In genomic region chr15:39627456-39628130, GRCh38 we compare ENCODE assay signal across 16 cellular contexts. TPM values are rescaled to one million over a fixed set of nuclear protein-coding genes. Genes with fewer than 3 reads are reported as not detected.
DNase-seq lines count a peak whose midpoint lies in the region; ATAC-seq and TF ChIP-seq lines count a peak whose summit lies in the region.
"Had no signal": no experiment of that assay in that cellular context is flagged by ENCODE, and none has a peak within 500 bp of the region (broad histone marks: within the 10 kb centered on the region; RNA-seq: fewer than 3 reads in every experiment).

No MANE protein-coding gene starts in this region.

- H3K9me3 ChIP-seq in body of pancreas (no peaks in the 10 kb centered on the region), lung (ENCODE audit: control insufficient read depth in 2 of 2, insufficient read depth in 1 of 2, low read length in 1 of 2) (peaks cover 0 to 2% of the 10 kb centered on the region in 2 donors), transverse colon (no peaks in the 10 kb centered on the region)
- H3K9me3 ChIP-seq: lower lobe of right lung, prostate gland had no signal

- H3K27me3 Mint-ChIP-seq in activated naive CD4-positive, alpha-beta T cell treated with anti-CD3 and anti-CD28 coated beads, Interleukin-2, amount 10 ng/mL, durations not matched to agents 7 days and 5 days: no peaks in the 10 kb centered on the region
- H3K27me3 Mint-ChIP-seq: dendritic cell treated with granulocyte-macrophage colony-stimulating factor and Interleukin-4, amounts not matched to agents 40 ng/mL and 50 ng/mL, for 4 days; stimulated activated naive B cell treated with anti-CD40 and anti-IgM and Interleukin-4, amounts not matched to agents 10 μg/mL and 1 μg/mL and 100 μg/mL, for 72 hours had no signal

- TF ChIP-seq POLR2A in body of pancreas (IDR thresholded peaks at IDR 0.05): no peak
- TF ChIP-seq POLR2A in transverse colon (IDR thresholded peaks at IDR 0.05): no peak

- TF ChIP-seq CTCF in body of pancreas (IDR thresholded peaks at IDR 0.05) (no peak), lung (IDR thresholded peaks at IDR 0.05; ENCODE audit: control extremely low read depth, extremely low read depth) (no peak), transverse colon (IDR thresholded peaks at IDR 0.05) (no peak), GM13976 (IDR thresholded peaks at IDR 0.05; ENCODE audit: borderline replicate concordance, control extremely low read depth, extremely low read depth, insufficient read depth, missing control alignments) (no peak)

- intact Hi-C loops in body of pancreas (cut with DNase I) (no loop called here), transverse colon (cut with DNase I; ENCODE audit: low total_unique reads) (no loop called here)

- H3K27me3 ChIP-seq in body of pancreas (no peaks in the 10 kb centered on the region), lung (ENCODE audit: control insufficient read depth, insufficient read depth) (no peaks in the 10 kb centered on the region), transverse colon (no peaks in the 10 kb centered on the region)

- peak; percentile 28 for ATAC-seq in body of pancreas
- no peak for ATAC-seq in lung (ENCODE audit: insufficient read depth, low FRiP score)
- ATAC-seq: stimulated activated naive B cell treated with anti-CD40 and anti-IgM and Interleukin-4, amounts not matched to agents 10 μg/mL and 1 μg/mL and 100 μg/mL, for 72 hours had no signal

- no peak for DNase-seq in activated naive CD4-positive, alpha-beta T cell treated with anti-CD3 and anti-CD28 coated beads, Interleukin-2, amount 10 ng/mL, durations not matched to agents 7 days and 5 days
- no peak for DNase-seq in activated naive CD4-positive, alpha-beta T cell (lab: John Stamatoyannopoulos, UW)
- no peak for DNase-seq in body of pancreas
- no peak for DNase-seq in lung (ENCODE audit: low spot score)
- DNase-seq in transverse colon: no peak
- DNase-seq in medulla oblongata (ENCODE audit: extremely low spot score): no peak
- DNase-seq in HuH-7.5 (ENCODE audit: low spot score): no peak
- DNase-seq in GM13976 (ENCODE audit: low spot score): no peak
- DNase-seq: activated naive CD4-positive, alpha-beta T cell treated with Interleukin-2 at 50 U/mL for 16 hours; HCEC 1CT; lower lobe of right lung; NCI-H1417; nephron progenitor cell; stimulated activated naive B cell treated with anti-CD40 and anti-IgM and Interleukin-4, amounts not matched to agents 10 μg/mL and 1 μg/mL and 100 μg/mL, for 72 hours had no signal

- H3K4me1 ChIP-seq in body of pancreas (peaks cover 15% of the 10 kb centered on the region), lung (ENCODE audit: control insufficient read depth in 2 of 2, insufficient read depth in 2 of 2, low read length in 2 of 2) (peaks cover 26 to 35% of the 10 kb centered on the region in 2 donors), transverse colon (peaks cover 29 to 70% (median 53%) of the 10 kb centered on the region in 4 donors)

- in situ Hi-C loops in transverse colon (cut with MboI; ENCODE audit: low pct_ligation_motif_present in 1 of 4, low pct_unique_long_range_greater_than_20kb in 1 of 4, low sequenced_read_pairs in 3 of 4) (no loop called here), GM13976 (cut with MboI; ENCODE audit: low sequenced_read_pairs, unreplicated experiment) (no loop called here)

- no peaks in the 10 kb centered on the region for H3K36me3 ChIP-seq in body of pancreas (replicated peaks in 1 of 2; ENCODE audit: insufficient read depth in 1 of 2, low read depth in 2 of 2)
- no peaks in the 10 kb centered on the region for H3K36me3 ChIP-seq in lung (ENCODE audit: control insufficient read depth in 2 of 2, insufficient read depth in 2 of 2, low read length in 2 of 2)
- H3K36me3 ChIP-seq in transverse colon: no peaks in the 10 kb centered on the region
- H3K36me3 ChIP-seq: lower lobe of right lung, prostate gland had no signal

- H3K4me3 ChIP-seq in body of pancreas (no peak overlapping the region), lung (no peak overlapping the region), transverse colon (no peak overlapping the region)
- H3K4me3 ChIP-seq: lower lobe of right lung, prostate gland had no signal

- peaks cover 19% of the 10 kb centered on the region for H3K9me3 Mint-ChIP-seq in activated naive CD4-positive, alpha-beta T cell treated with anti-CD3 and anti-CD28 coated beads, Interleukin-2, amount 10 ng/mL, durations not matched to agents 7 days and 5 days
- H3K9me3 Mint-ChIP-seq: dendritic cell treated with granulocyte-macrophage colony-stimulating factor and Interleukin-4, amounts not matched to agents 40 ng/mL and 50 ng/mL, for 4 days had no signal

- H3K27ac ChIP-seq in body of pancreas (peak overlapping the region in 1 of 4 donors; percentile 2), lung (ENCODE audit: low read depth in 1 of 2, low read length in 1 of 2) (peak overlapping the region; percentile 5 to 38), transverse colon (peak overlapping the region; percentile 74 to 83 (median 81))
- H3K27ac ChIP-seq: prostate gland had no signal

- CTCF ChIA-PET in activated naive CD4-positive, alpha-beta T cell treated with anti-CD3 and anti-CD28 coated beads, Interleukin-2, amount 10 ng/mL, durations not matched to agents 7 days and 5 days (lab: Charles Lee): no interaction called here

- H3K4me3 Mint-ChIP-seq in activated naive CD4-positive, alpha-beta T cell treated with anti-CD3 and anti-CD28 coated beads, Interleukin-2, amount 10 ng/mL, durations not matched to agents 7 days and 5 days: no peak overlapping the region
- H3K4me3 Mint-ChIP-seq: dendritic cell treated with granulocyte-macrophage colony-stimulating factor and Interleukin-4, amounts not matched to agents 40 ng/mL and 50 ng/mL, for 4 days; nephron progenitor cell; stimulated activated naive B cell treated with anti-CD40 and anti-IgM and Interleukin-4, amounts not matched to agents 10 μg/mL and 1 μg/mL and 100 μg/mL, for 72 hours had no signal

- H3K36me3 Mint-ChIP-seq in activated naive CD4-positive, alpha-beta T cell treated with anti-CD3 and anti-CD28 coated beads, Interleukin-2, amount 10 ng/mL, durations not matched to agents 7 days and 5 days: peaks cover 43% of the 10 kb centered on the region

- whole genome bisulfite sequencing in body of pancreas, 2 donors: 47 to 59% methylated on average over 3 of the region's 3 CpGs
- 85 to 100% methylated on average over 3 of the region's 3 CpGs for WGBS in lung, 2 donors
- 88% methylated on average over 3 of the region's 3 CpGs; no CpG with 5 or more reads in 1 of the 2 donors for WGBS in transverse colon (ENCODE audit: low coverage in 1 of 2), 2 donors

- H3K4me1 Mint-ChIP-seq in activated naive CD4-positive, alpha-beta T cell treated with anti-CD3 and anti-CD28 coated beads, Interleukin-2, amount 10 ng/mL, durations not matched to agents 7 days and 5 days: peaks cover 87% of the 10 kb centered on the region

- peak overlapping the region; percentile 92 for H3K27ac Mint-ChIP-seq in activated naive CD4-positive, alpha-beta T cell treated with anti-CD3 and anti-CD28 coated beads, Interleukin-2, amount 10 ng/mL, durations not matched to agents 7 days and 5 days
- H3K27ac Mint-ChIP-seq: dendritic cell treated with granulocyte-macrophage colony-stimulating factor and Interleukin-4, amounts not matched to agents 40 ng/mL and 50 ng/mL, for 4 days; nephron progenitor cell; stimulated activated naive B cell treated with anti-CD40 and anti-IgM and Interleukin-4, amounts not matched to agents 10 μg/mL and 1 μg/mL and 100 μg/mL, for 72 hours had no signal

- no peak for TF ChIP-seq EP300 in transverse colon (IDR thresholded peaks at IDR 0.05; ENCODE audit: low read depth)

RNA-seq across cellular contexts. Expression of gene THBS1, which starts 46.7 kb away (rescaled TPM):
- total RNA-seq in body of pancreas (100 to 1,000 TPM; 139 to 398 TPM), lung (100 to 1,000 TPM; 174 to 477 TPM), transverse colon (100 to 1,000 TPM; 197 to 753 (median 410) TPM)
- 100 to 1,000 TPM in 1 of 2 donors, 10 to 100 TPM in 1; 35.3 to 544 TPM for polyA plus RNA-seq in lung
